In genomic region chr5:96706433-96707111, GRCh38 we compare ENCODE assay signal across 17 cellular contexts. TPM values are rescaled to one million over a fixed set of nuclear protein-coding genes. Genes with fewer than 3 reads are reported as not detected.
A peak's percentile ranks its signal among the peaks of the same experiment; 100 is the strongest.
DNase-seq lines count a peak whose midpoint lies in the region; ATAC-seq and TF ChIP-seq lines count a peak whose summit lies in the region.
"Had no signal": no experiment of that assay in that cellular context is flagged by ENCODE, and none has a peak within 500 bp of the region (broad histone marks: within the 10 kb centered on the region; RNA-seq: fewer than 3 reads in every experiment).

No MANE protein-coding gene starts in this region.

- DNase-seq in heart left ventricle (no peak), Right ventricle myocardium inferior (ENCODE audit: missing footprints) (no peak), RWPE1 (ENCODE audit: low spot score) (peak; percentile 77), left ventricle myocardium superior (no peak), vagina (ENCODE audit: extremely low spot score in 2 of 2) (no peak), GM13976 (ENCODE audit: low spot score) (no peak)
- DNase-seq: activated CD4-positive, alpha-beta T cell treated with anti-CD3 and anti-CD28 coated beads, Interleukin-2, amount 50 U/mL, for 1 hour; activated naive CD8-positive, alpha-beta T cell treated with anti-CD3 and anti-CD28 coated beads, Interleukin-2, amount 50 U/mL, for 24 hours; activated T-cell treated with anti-CD3 and anti-CD28 coated beads, Interleukin-2, amount 50 U/mL, for 48 hours; caudate nucleus; EL; hypothalamus; NCI-H2081; nucleus accumbens; right lobe of liver had no signal

- ATAC-seq in heart left ventricle = peak in 1 of 4 donors; percentile 44
- ATAC-seq in Right ventricle myocardium inferior = no peak
- ATAC-seq in left ventricle myocardium superior = peak; percentile 17
- ATAC-seq in HG02884 (IDR thresholded peaks at IDR 0.05; ENCODE audit: unreplicated experiment) = no peak
- ATAC-seq in HG03159 (IDR thresholded peaks at IDR 0.05; ENCODE audit: unreplicated experiment) = no peak
- ATAC-seq: activated naive CD8-positive, alpha-beta T cell treated with anti-CD3 and anti-CD28 coated beads, Interleukin-2, amount 50 U/mL, for 24 hours; right lobe of liver had no signal

- in situ Hi-C loops in GM13976 (cut with MboI; ENCODE audit: low sequenced_read_pairs, unreplicated experiment) = no loop called here

- H3K4me3 ChIP-seq in heart left ventricle (no peak overlapping the region), vagina (no peak overlapping the region)
- H3K4me3 ChIP-seq: right lobe of liver had no signal

- intact Hi-C loops in heart left ventricle (cut with DNase I) (loop anchor here in 1 of 10 donors (5.0 kb wide), 1 partner anchor 36 kb away; no protein-coding TSS in a partner anchor), Right ventricle myocardium inferior (cut with DNase I) (no loop called here), left ventricle myocardium superior (cut with micrococcal nuclease) (no loop called here), vagina (cut with DNase I) (no loop called here)

- WGBS in heart left ventricle, 4 donors = 61 to 69% (median 64%) methylated on average over 5 of the region's 5 CpGs

- H3K36me3 ChIP-seq in heart left ventricle (peaks cover 0 to 5% (median 0%) of the 10 kb centered on the region in 9 donors), vagina (no peaks in the 10 kb centered on the region)
- H3K36me3 ChIP-seq: right lobe of liver had no signal

- no peak for TF ChIP-seq POLR2A in heart left ventricle (IDR thresholded peaks at IDR 0.05)
- TF ChIP-seq POLR2A in vagina (IDR thresholded peaks at IDR 0.05) = no peak

- POLR2A ChIA-PET in RWPE1 (lab: Yijun Ruan, JAX; ENCODE audit: low non-redundant PET) = no interaction called here

- H3K27me3 ChIP-seq in heart left ventricle = no peaks in the 10 kb centered on the region
- no peaks in the 10 kb centered on the region for H3K27me3 ChIP-seq in vagina
- H3K27me3 ChIP-seq: right lobe of liver had no signal

- CTCF ChIA-PET in RWPE1 (lab: Yijun Ruan, JAX) = interaction anchor here (0.6 kb wide), 1 partner anchor 21 kb away, joined by 3 read pairs; no protein-coding TSS in a partner anchor

- no peaks in the 10 kb centered on the region for H3K9me3 ChIP-seq in heart left ventricle
- no peaks in the 10 kb centered on the region for H3K9me3 ChIP-seq in vagina
- H3K9me3 ChIP-seq: right lobe of liver had no signal

- H3K27ac ChIP-seq in heart left ventricle = peak overlapping the region in 11 of 12 donors; percentile 31 to 98 (median 68)
- no peak overlapping the region for H3K27ac ChIP-seq in RWPE1
- H3K27ac ChIP-seq in vagina = peak overlapping the region; percentile 37
- H3K27ac ChIP-seq: right lobe of liver had no signal

- TF ChIP-seq CTCF in heart left ventricle (IDR thresholded peaks at IDR 0.05) (no peak), RWPE1 (conservative IDR thresholded peaks at IDR 0.05; ENCODE audit: low read depth) (no peak), vagina (IDR thresholded peaks at IDR 0.05) (no peak), GM13976 (IDR thresholded peaks at IDR 0.05; ENCODE audit: borderline replicate concordance, control extremely low read depth, extremely low read depth, insufficient read depth, missing control alignments) (no peak)

- H3K4me1 ChIP-seq in heart left ventricle = peaks cover 0 to 85% (median 64%) of the 10 kb centered on the region in 12 donors
- peaks cover 83% of the 10 kb centered on the region for H3K4me1 ChIP-seq in vagina

RNA-seq across cellular contexts. Expression of gene CAST, which starts 44.4 kb away (rescaled TPM):
- total RNA-seq in heart left ventricle = 100 to 1,000 TPM; 373 to 748 (median 549) TPM
- polyA plus RNA-seq in heart left ventricle = 100 to 1,000 TPM; 179 to 396 TPM
- 461 TPM for total RNA-seq in Right ventricle myocardium inferior
- total RNA-seq in left ventricle myocardium superior = 523 TPM
- 309 TPM for total RNA-seq in vagina
